ENCODE assay signal across 8 cellular contexts in the genomic region with DNA sequence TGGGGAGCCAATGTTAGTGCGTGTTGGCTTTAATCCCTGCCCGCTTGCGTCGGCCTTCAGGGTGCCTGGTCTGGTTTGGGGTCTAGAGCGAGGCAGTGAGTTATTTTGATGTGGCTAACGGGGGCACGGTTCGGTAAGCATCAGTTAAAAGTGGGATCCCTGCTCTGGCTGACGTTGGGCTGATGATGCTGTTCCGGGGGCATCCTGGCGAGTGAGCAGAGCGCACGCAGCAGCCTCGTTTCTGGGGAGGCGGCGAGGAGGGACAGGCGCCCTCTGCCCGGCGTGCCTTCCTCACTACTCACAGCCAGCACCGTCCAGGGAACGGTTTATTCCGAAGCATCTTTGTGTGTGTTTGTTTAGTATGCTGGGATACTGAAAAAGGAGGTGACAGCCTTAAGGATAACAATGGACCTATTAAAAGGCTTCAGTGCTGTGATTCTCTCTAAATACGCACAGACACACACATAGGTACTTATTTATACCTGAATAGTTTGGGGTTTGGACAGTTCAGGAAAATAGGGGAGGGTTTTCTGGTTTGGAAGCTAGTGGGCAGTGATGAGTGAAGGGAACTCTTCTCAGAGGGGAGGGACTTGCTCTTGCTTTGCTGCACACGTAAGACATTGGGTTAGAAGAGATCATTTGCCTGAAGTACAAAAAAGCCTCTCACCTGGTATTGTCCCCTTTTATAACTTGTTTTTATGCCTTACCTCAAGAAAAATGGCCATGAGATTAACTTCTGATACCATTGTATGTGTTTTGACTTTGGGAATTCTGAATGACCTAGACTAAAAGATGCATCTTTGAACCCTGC. TPM values are rescaled to one million over a fixed set of nuclear protein-coding genes. Genes with fewer than 3 reads are reported as not detected.
DNase-seq lines count a peak whose midpoint lies in the region; ATAC-seq and TF ChIP-seq lines count a peak whose summit lies in the region.

No MANE protein-coding gene starts in this region.

- POLR2A ChIA-PET in AG04450 (lab: Yijun Ruan, JAX) = interaction anchor here (0.7 to 3.1 kb wide), 10 partner anchors 11 to 263 kb away, joined by 3 to 13 read pairs (median 6); no protein-coding TSS in a partner anchor

- H3K27ac ChIP-seq in AG04450 (ENCODE audit: low read depth, low read length) = peak overlapping the region; percentile 93
- peak overlapping the region; percentile 1 to 98 (median 91) for H3K27ac ChIP-seq in dorsolateral prefrontal cortex
- peak overlapping the region; percentile 82 to 85 for H3K27ac ChIP-seq in lung (ENCODE audit: low read depth in 1 of 2, low read length in 1 of 2)

- no peaks in the 10 kb centered on the region for H3K36me3 ChIP-seq in lung (ENCODE audit: control insufficient read depth in 2 of 2, insufficient read depth in 2 of 2, low read length in 2 of 2)

- WGBS in lung, 2 donors = 1% methylated on average over 24 of the region's 24 CpGs

- H3K4me3 ChIP-seq in AG04450 (ENCODE audit: low read depth, low read length) = peak overlapping the region; percentile 94
- peak overlapping the region; percentile 61 to 95 (median 82) for H3K4me3 ChIP-seq in dorsolateral prefrontal cortex
- peak overlapping the region; percentile 76 for H3K4me3 ChIP-seq in lung

- H3K9me3 ChIP-seq in AG04450 (ENCODE audit: control insufficient read depth, insufficient read depth, low read length) (no peaks in the 10 kb centered on the region; the same call in 1 of the 2 replicates), lung (ENCODE audit: control insufficient read depth in 2 of 2, insufficient read depth in 1 of 2, low read length in 1 of 2) (no peaks in the 10 kb centered on the region)

- H3K36me3 Mint-ChIP-seq in T-helper 1 cell treated with Interleukin-12 subunit alpha and Interleukin-12 subunit beta and Interleukin-4 antibody, amounts not matched to agents 30 μg/mL and 1 μg/mL, for 36 hours (ENCODE audit: low read depth) = peaks cover 4% of the 10 kb centered on the region
- H3K36me3 Mint-ChIP-seq in stimulated activated naive CD8-positive, alpha-beta T cell treated with anti-CD3 and anti-CD28 coated beads, Interleukin-15, Interleukin-2, amounts not matched to agents 100 ng/mL and 50 ng/mL, for 24 hours (ENCODE audit: low read depth) = no peaks in the 10 kb centered on the region

- H3K27me3 Mint-ChIP-seq in T-helper 1 cell treated with Interleukin-12 subunit alpha and Interleukin-12 subunit beta and Interleukin-4 antibody, amounts not matched to agents 30 μg/mL and 1 μg/mL, for 36 hours (ENCODE audit: low read depth) = peaks cover 68% of the 10 kb centered on the region
- H3K27me3 Mint-ChIP-seq in stimulated activated naive CD8-positive, alpha-beta T cell treated with anti-CD3 and anti-CD28 coated beads, Interleukin-15, Interleukin-2, amounts not matched to agents 100 ng/mL and 50 ng/mL, for 24 hours = peaks cover 50% of the 10 kb centered on the region

- CTCF ChIA-PET in AG04450 (lab: Charles Lee) = interaction anchor here (0.5 to 2.5 kb wide), 13 partner anchors 10 to 307 kb away, joined by 3 to 8 read pairs (median 4); no protein-coding TSS in a partner anchor

- intact Hi-C loops in dorsolateral prefrontal cortex (cut with DNase I) = loop anchor here (2.0 to 10.0 kb wide), 5 partner anchors 55 to 240 kb away; a partner anchor contains a TSS

- peak; percentile 39 for ATAC-seq in GM18517 (IDR thresholded peaks at IDR 0.05; ENCODE audit: unreplicated experiment)
- peak; percentile 22 for ATAC-seq in HG03135 (IDR thresholded peaks at IDR 0.05; ENCODE audit: unreplicated experiment)
- no peak for ATAC-seq in lung (ENCODE audit: insufficient read depth, low FRiP score)

- peak overlapping the region; percentile 37 for H3K27ac Mint-ChIP-seq in T-helper 1 cell treated with Interleukin-12 subunit alpha and Interleukin-12 subunit beta and Interleukin-4 antibody, amounts not matched to agents 30 μg/mL and 1 μg/mL, for 36 hours
- H3K27ac Mint-ChIP-seq in stimulated activated naive CD8-positive, alpha-beta T cell treated with anti-CD3 and anti-CD28 coated beads, Interleukin-15, Interleukin-2, amounts not matched to agents 100 ng/mL and 50 ng/mL, for 24 hours = peak overlapping the region; percentile 88

- H3K4me3 Mint-ChIP-seq in T-helper 1 cell treated with Interleukin-12 subunit alpha and Interleukin-12 subunit beta and Interleukin-4 antibody, amounts not matched to agents 30 μg/mL and 1 μg/mL, for 36 hours = peak overlapping the region; percentile 81
- H3K4me3 Mint-ChIP-seq in stimulated activated naive CD8-positive, alpha-beta T cell treated with anti-CD3 and anti-CD28 coated beads, Interleukin-15, Interleukin-2, amounts not matched to agents 100 ng/mL and 50 ng/mL, for 24 hours = peak overlapping the region; percentile 87

- TF ChIP-seq CTCF in AG04450 (IDR thresholded peaks at IDR 0.05; ENCODE audit: low read depth, low read length) = peak; percentile 76
- TF ChIP-seq CTCF in dorsolateral prefrontal cortex (IDR thresholded peaks at IDR 0.05 in 54 of 56, conservative IDR thresholded peaks at IDR 0.05 in 2 of 56; ENCODE audit: low read depth in 1 of 56, partially characterized antibody in 56 of 56) = peak; percentile 10 to 77 (median 58)
- no peak for TF ChIP-seq CTCF in lung (IDR thresholded peaks at IDR 0.05; ENCODE audit: control extremely low read depth, extremely low read depth)

- H3K9me3 Mint-ChIP-seq in T-helper 1 cell treated with Interleukin-12 subunit alpha and Interleukin-12 subunit beta and Interleukin-4 antibody, amounts not matched to agents 30 μg/mL and 1 μg/mL, for 36 hours = no peaks in the 10 kb centered on the region
- H3K9me3 Mint-ChIP-seq in stimulated activated naive CD8-positive, alpha-beta T cell treated with anti-CD3 and anti-CD28 coated beads, Interleukin-15, Interleukin-2, amounts not matched to agents 100 ng/mL and 50 ng/mL, for 24 hours = no peaks in the 10 kb centered on the region

- peaks cover 20% of the 10 kb centered on the region for H3K4me1 Mint-ChIP-seq in T-helper 1 cell treated with Interleukin-12 subunit alpha and Interleukin-12 subunit beta and Interleukin-4 antibody, amounts not matched to agents 30 μg/mL and 1 μg/mL, for 36 hours (ENCODE audit: low read depth)
- H3K4me1 Mint-ChIP-seq in stimulated activated naive CD8-positive, alpha-beta T cell treated with anti-CD3 and anti-CD28 coated beads, Interleukin-15, Interleukin-2, amounts not matched to agents 100 ng/mL and 50 ng/mL, for 24 hours (ENCODE audit: low read depth) = peaks cover 41% of the 10 kb centered on the region

- DNase-seq in AG04450 (ENCODE audit: low read depth, low spot score) (peak; percentile 42), dorsolateral prefrontal cortex (peak; percentile 36 to 78 (median 61)), lung (ENCODE audit: low spot score) (no peak), DMS153 treated with DMSO at 0.1 percent for 48 hours (lab: John Stamatoyannopoulos, UW; ENCODE audit: unreplicated experiment) (no peak)

- peaks cover 6 to 13% of the 10 kb centered on the region in 2 donors for H3K4me1 ChIP-seq in lung (ENCODE audit: control insufficient read depth in 2 of 2, insufficient read depth in 2 of 2, low read length in 2 of 2)

- H3K27me3 ChIP-seq in AG04450 (ENCODE audit: control insufficient read depth, insufficient read depth, low read length) (no peaks in the 10 kb centered on the region), dorsolateral prefrontal cortex (no peaks in the 10 kb centered on the region), lung (ENCODE audit: control insufficient read depth, insufficient read depth) (no peaks in the 10 kb centered on the region)

RNA-seq across cellular contexts. Expression of a gene that starts 2.1 kb away (rescaled TPM):
- polyA plus RNA-seq in AG04450 (2011; rRNA removed) (142 and 168 TPM in 2 replicates), lung (10 to 100 TPM; 24.3 to 40.8 TPM)
- 532 and 827 TPM in 2 replicates for polyA minus RNA-seq in AG04450 (2011; rRNA and poly(A)+ RNA removed)
- total RNA-seq in dorsolateral prefrontal cortex (100 to 1,000 TPM in 17 of 120 experiments, 10 to 100 TPM in 103; 57.7 to 155 (median 82.6) TPM), lung (100 to 1,000 TPM in 1 of 2 donors, 10 to 100 TPM in 1; 76.1 to 119 TPM)

Comparison
In these comparisons a context has a peak if more than half of its experiments do, and no peak if none do; other contexts are left out.
1. DNase-seq: peak in AG04450 (single experiment) and dorsolateral prefrontal cortex (10 of 10); none in lung (single experiment) and DMS153 treated with DMSO at 0.1 percent for 48 hours (single experiment).
2. Peak in every context shown above with its lines, with median percentiles within 50 percentile points of each other: H3K27ac ChIP-seq and H3K4me3 ChIP-seq.